Comparison of ENCODE assay signal across 21 cellular contexts in genomic region chr11:100704176-100704575, GRCh38. TPM values are rescaled to one million over a fixed set of nuclear protein-coding genes. Genes with fewer than 3 reads are reported as not detected.
DNase-seq lines count a peak whose midpoint lies in the region; FAIRE-seq and TF ChIP-seq lines count a peak whose summit lies in the region.
"Had no signal": no experiment of that assay in that cellular context is flagged by ENCODE, and none has a peak within 500 bp of the region (broad histone marks: within the 10 kb centered on the region; RNA-seq: fewer than 3 reads in every experiment).

No MANE protein-coding gene starts in this region.

- H3K9ac ChIP-seq in KMS-11 = no peak overlapping the region
- H3K9ac ChIP-seq in kidney (ENCODE audit: low read length in 2 of 2) = no peak overlapping the region

- H3K27me3 Mint-ChIP-seq in MCF 10A (ENCODE audit: insufficient read depth, unreplicated experiment) = no peaks in the 10 kb centered on the region
- H3K27me3 Mint-ChIP-seq in endothelial cell (ENCODE audit: unreplicated experiment) = no peaks in the 10 kb centered on the region

- intact Hi-C loops in breast epithelium (cut with DNase I; ENCODE audit: low total_unique reads) = no loop called here
- intact Hi-C loops in MCF 10A (cut with micrococcal nuclease) = no loop called here
- intact Hi-C loops in kidney (cut with DNase I) = no loop called here

- no peak overlapping the region for H2AFZ ChIP-seq in KMS-11 (ENCODE audit: low read depth)
- H2AFZ ChIP-seq in osteoblast (ENCODE audit: low read length) = peak overlapping the region; percentile 36

- no peak for FAIRE-seq in kidney (lab: Jason Lieb, UNC)

- TF ChIP-seq CTCF in breast epithelium (IDR thresholded peaks at IDR 0.05) (no peak), MCF 10A (IDR thresholded peaks at IDR 0.05; ENCODE audit: unreplicated experiment) (no peak), KMS-11 (conservative IDR thresholded peaks at IDR 0.05; ENCODE audit: low read depth, low read length) (no peak), endothelial cell (IDR thresholded peaks at IDR 0.05; ENCODE audit: unreplicated experiment) (no peak), osteoblast (IDR thresholded peaks at IDR 0.05; ENCODE audit: extremely low read depth, low read depth, low read length) (no peak), brain microvascular endothelial cell (IDR thresholded peaks at IDR 0.05; ENCODE audit: low read depth, low read length, missing control alignments) (no peak), GM20000 (IDR thresholded peaks at IDR 0.05; ENCODE audit: extremely low read depth, missing control alignments) (no peak), kidney (IDR thresholded peaks at IDR 0.05; ENCODE audit: borderline replicate concordance, extremely low read depth, insufficient read depth) (no peak)

- in situ Hi-C loops in brain microvascular endothelial cell (cut with HindIII; ENCODE audit: low pct_ligation_motif_present, low sequenced_read_pairs) = no loop called here

- H3K27ac Mint-ChIP-seq in MCF 10A (ENCODE audit: low read depth, unreplicated experiment) = no peak overlapping the region
- peak overlapping the region; percentile 76 for H3K27ac Mint-ChIP-seq in endothelial cell (ENCODE audit: unreplicated experiment)
- H3K27ac Mint-ChIP-seq: CD8-positive, alpha-beta T cell had no signal

- H3K36me3 ChIP-seq in breast epithelium = no peaks in the 10 kb centered on the region
- no peaks in the 10 kb centered on the region for H3K36me3 ChIP-seq in KMS-11 (ENCODE audit: insufficient read depth)
- no peaks in the 10 kb centered on the region for H3K36me3 ChIP-seq in osteoblast (ENCODE audit: insufficient read depth, low read length)
- H3K36me3 ChIP-seq in brain microvascular endothelial cell (replicated peaks) = no peaks in the 10 kb centered on the region
- no peaks in the 10 kb centered on the region for H3K36me3 ChIP-seq in kidney (ENCODE audit: control insufficient read depth in 1 of 2, insufficient read depth in 2 of 2, low read length in 2 of 2)
- H3K36me3 ChIP-seq: HAP-1 had no signal

- H3K36me3 Mint-ChIP-seq in MCF 10A (ENCODE audit: insufficient read depth, unreplicated experiment) (no peaks in the 10 kb centered on the region), endothelial cell (ENCODE audit: low read depth, unreplicated experiment) (peaks cover 8% of the 10 kb centered on the region)
- H3K36me3 Mint-ChIP-seq: CD8-positive, alpha-beta T cell had no signal

- H3K4me2 ChIP-seq in KMS-11 (no peak overlapping the region; the same call in 1 of the 2 replicates), osteoblast (ENCODE audit: insufficient read depth, low read length) (no peak overlapping the region)

- POLR2A ChIA-PET in MCF 10A (lab: Yijun Ruan, JAX) = interaction anchor here (0.6 kb wide), 1 partner anchor 12 kb away, joined by 3 read pairs; no protein-coding TSS in a partner anchor

- H3K27ac ChIP-seq in breast epithelium (peak overlapping the region; percentile 7 to 74), KMS-11 (peak overlapping the region; percentile 20; the same call in 1 of the 2 replicates), osteoblast (ENCODE audit: low read depth, low read length) (no peak overlapping the region), brain microvascular endothelial cell (no peak overlapping the region), kidney (ENCODE audit: low read depth in 2 of 2, low read length in 2 of 2) (no peak overlapping the region)
- H3K27ac ChIP-seq: HL-60 had no signal

- CTCF ChIA-PET in MCF 10A (lab: Yijun Ruan, JAX) = interaction anchor here (0.7 to 1.0 kb wide), 2 partner anchors 16 to 81 kb away, joined by 3 to 4 read pairs; no protein-coding TSS in a partner anchor

- H3K27me3 ChIP-seq in breast epithelium (no peaks in the 10 kb centered on the region), KMS-11 (ENCODE audit: insufficient read depth, low read depth) (no peaks in the 10 kb centered on the region), osteoblast (ENCODE audit: insufficient read depth, low read length) (no peaks in the 10 kb centered on the region), brain microvascular endothelial cell (replicated peaks) (no peaks in the 10 kb centered on the region)

- H4K20me1 ChIP-seq in KMS-11 (ENCODE audit: insufficient read depth) (no peaks in the 10 kb centered on the region), osteoblast (ENCODE audit: insufficient read depth, low read length) (no peaks in the 10 kb centered on the region)

- H3K9me3 Mint-ChIP-seq in MCF 10A (ENCODE audit: unreplicated experiment) = no peaks in the 10 kb centered on the region
- H3K9me3 Mint-ChIP-seq in endothelial cell (ENCODE audit: unreplicated experiment) = no peaks in the 10 kb centered on the region

- TF ChIP-seq POLR2A in breast epithelium (IDR thresholded peaks at IDR 0.05) = no peak

- H3K4me3 Mint-ChIP-seq in MCF 10A (ENCODE audit: unreplicated experiment) (no peak overlapping the region), endothelial cell (ENCODE audit: unreplicated experiment) (no peak overlapping the region)
- H3K4me3 Mint-ChIP-seq: CD8-positive, alpha-beta T cell had no signal

- DNase-seq in breast epithelium (ENCODE audit: low spot score in 2 of 2) (no peak), MCF 10A (ENCODE audit: unreplicated experiment) (no peak), endothelial cell (ENCODE audit: low spot score) (no peak), osteoblast (ENCODE audit: insufficient read length, low spot score, missing footprints) (no peak), brain microvascular endothelial cell (no peak), GM20000 (ENCODE audit: low spot score) (no peak), kidney (no peak)
- DNase-seq: 8988T; AML-193; C1 segment of cervical spinal cord; CD8-positive, alpha-beta T cell; GDM1; NCI-H1694; NCI-H2081; NCI-H2171; NCI-H345; NCI-H524; SHP77 had no signal

- H3K4me3 ChIP-seq in breast epithelium = no peak overlapping the region
- H3K4me3 ChIP-seq in KMS-11 (IDR thresholded peaks at IDR 0.05; ENCODE audit: insufficient read depth, low read depth, low read length) = no peak overlapping the region
- H3K4me3 ChIP-seq in osteoblast (ENCODE audit: insufficient read depth, low read length) = no peak overlapping the region
- no peak overlapping the region for H3K4me3 ChIP-seq in brain microvascular endothelial cell (ENCODE audit: low read depth, low read length)
- H3K4me3 ChIP-seq in kidney (ENCODE audit: low read length in 2 of 2) = no peak overlapping the region
- H3K4me3 ChIP-seq: HAP-1 had no signal

- H3K4me1 ChIP-seq in breast epithelium = no peaks in the 10 kb centered on the region
- peaks cover 47% of the 10 kb centered on the region for H3K4me1 ChIP-seq in KMS-11 (ENCODE audit: low read depth, poor library complexity, severe bottlenecking)
- no peaks in the 10 kb centered on the region for H3K4me1 ChIP-seq in osteoblast (ENCODE audit: insufficient read depth, low read length)
- H3K4me1 ChIP-seq in kidney (ENCODE audit: control insufficient read depth in 1 of 2, insufficient read depth in 1 of 2, low read depth in 1 of 2, low read length in 2 of 2) = no peaks in the 10 kb centered on the region
- H3K4me1 ChIP-seq: HAP-1 had no signal

- no TSS peak for BruUV-seq in MCF 10A (replicated peaks; lab: Mats Ljungman, UMichigan)

- H3K9me3 ChIP-seq in breast epithelium (no peaks in the 10 kb centered on the region), osteoblast (ENCODE audit: low read depth, low read length) (no peaks in the 10 kb centered on the region), kidney (ENCODE audit: control insufficient read depth in 1 of 2, low read length in 2 of 2) (no peaks in the 10 kb centered on the region)
- H3K9me3 ChIP-seq: HAP-1 had no signal

- peaks cover 5% of the 10 kb centered on the region for H3K4me1 Mint-ChIP-seq in MCF 10A (ENCODE audit: insufficient read depth, unreplicated experiment)
- H3K4me1 Mint-ChIP-seq in endothelial cell (ENCODE audit: unreplicated experiment) = peaks cover 10% of the 10 kb centered on the region

- H3K79me2 ChIP-seq in KMS-11 (ENCODE audit: insufficient read depth, low read depth) = no peaks in the 10 kb centered on the region
- peaks cover 2% of the 10 kb centered on the region for H3K79me2 ChIP-seq in osteoblast (ENCODE audit: insufficient read depth, low read length)

RNA-seq across cellular contexts. Expression of gene ARHGAP42, which starts 17.1 kb away (rescaled TPM):
- total RNA-seq in breast epithelium = 10 to 100 TPM; 14.6 to 26.7 (median 26.2) TPM
- total RNA-seq in MCF 10A (2022) = 2.5 and 2.7 TPM in 2 replicates
- total RNA-seq in endothelial cell (ENCODE audit: unreplicated experiment) = 19.1 TPM
- 9.4 and 10.9 TPM in 2 replicates for total RNA-seq in osteoblast
- 18.9 TPM for total RNA-seq in kidney
- 4.2 TPM for polyA plus RNA-seq in kidney (ENCODE audit: insufficient read depth, low read depth, low replicate concordance)

Comparison
In these comparisons a context has a peak if more than half of its experiments do, and no peak if none do; other contexts are left out.
1. H3K27ac ChIP-seq: peak in breast epithelium (2 of 2) and KMS-11 (single experiment); none in osteoblast (single experiment), brain microvascular endothelial cell (single experiment) and kidney (0 of 2).